In the genomic region with DNA sequence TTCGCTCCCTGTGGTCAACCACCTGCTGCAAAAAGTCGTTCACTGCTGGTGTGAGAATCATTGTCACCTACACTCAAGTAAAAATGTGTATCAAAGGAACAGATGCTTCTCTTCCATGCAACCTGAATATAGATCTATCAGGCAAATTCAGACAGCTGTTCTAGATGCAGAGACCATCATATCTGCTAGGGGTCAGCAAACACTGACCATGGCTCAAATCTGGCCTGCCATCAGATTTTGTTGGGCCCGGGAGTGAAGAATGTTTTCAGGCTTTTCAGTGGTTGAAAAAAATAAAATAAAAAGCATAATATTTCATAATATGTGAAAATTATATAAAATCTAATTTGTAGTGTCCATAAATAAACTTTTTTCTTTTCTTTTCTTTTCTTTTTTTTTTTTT, we compare ENCODE assay signal across 28 cellular contexts.
"Had no signal": no experiment of that assay in that cellular context is flagged by ENCODE, and none has a peak within 500 bp of the region (broad histone marks: within the 10 kb centered on the region; RNA-seq: fewer than 3 reads in every experiment).

No MANE protein-coding gene starts in this region.

- H3K27ac ChIP-seq: breast epithelium, colonic mucosa, dorsolateral prefrontal cortex, esophagus squamous epithelium, gastrocnemius medialis, left ventricle myocardium inferior, ovary, tibial artery had no signal

- H3K27me3 Mint-ChIP-seq: activated naive CD8-positive, alpha-beta T cell treated with anti-CD3 and anti-CD28 coated beads for 36 hours; central memory CD8-positive, alpha-beta T cell; effector memory CD8-positive, alpha-beta T cell had no signal

- H3K27ac Mint-ChIP-seq: activated naive CD8-positive, alpha-beta T cell treated with anti-CD3 and anti-CD28 coated beads for 36 hours; activated T-helper 2 cell treated with anti-CD3 and anti-CD28 coated beads, Interferon-gamma antibody, Interleukin-2, Interleukin-4, amounts not matched to agents 10 μg/mL and 5 μg/mL and 100 μg/mL, durations not matched to agents 14 hours and 24 hours and 36 hours; effector memory CD8-positive, alpha-beta T cell; mesothelial cell of epicardium; naive thymus-derived CD8-positive, alpha-beta T cell; stimulated activated effector memory CD8-positive, alpha-beta T cell treated with anti-CD3 and anti-CD28 coated beads, Interleukin-12 subunit alpha, Interleukin-12 subunit beta, amount 100 ng/mL, for 72 hours; stimulated activated naive CD8-positive, alpha-beta T cell treated with anti-CD3 and anti-CD28 coated beads, Interleukin-15, amount 100 ng/mL, for 72 hours had no signal

- H3K4me1 ChIP-seq: breast epithelium, colonic mucosa, esophagus squamous epithelium, gastrocnemius medialis, left ventricle myocardium inferior, tibial artery had no signal

- H3K36me3 ChIP-seq: breast epithelium, colonic mucosa, esophagus squamous epithelium, gastrocnemius medialis, left ventricle myocardium inferior, ovary, tibial artery had no signal

- ATAC-seq: activated T-cell treated with anti-CD3 and anti-CD28 coated beads, Interleukin-2, amount 50 U/mL, for 4 hours; effector memory CD8-positive, alpha-beta T cell; gastrocnemius medialis; naive thymus-derived CD8-positive, alpha-beta T cell; right cardiac atrium; stimulated activated effector memory CD8-positive, alpha-beta T cell treated with anti-CD3 and anti-CD28 coated beads, Interleukin-12 subunit alpha, Interleukin-12 subunit beta, amount 100 ng/mL, for 72 hours; stimulated activated naive CD8-positive, alpha-beta T cell treated with anti-CD3 and anti-CD28 coated beads, Interleukin-15, amount 100 ng/mL, for 72 hours had no signal

- DNase-seq: activated CD4-positive, alpha-beta T cell treated with anti-CD3 and anti-CD28 coated beads for 4 hours; activated CD4-positive, alpha-beta T cell treated with anti-CD3 and anti-CD28 coated beads, Interleukin-2, amount 50 U/mL, for 48 hours; activated CD4-positive, CD25-positive, alpha-beta regulatory T cell; activated CD8-positive, alpha-beta memory T cell treated with anti-CD3 and anti-CD28 coated beads, Interleukin-2, amount 50 U/mL, for 48 hours; activated naive CD4-positive, alpha-beta T cell; activated naive CD8-positive, alpha-beta T cell treated with anti-CD3 and anti-CD28 coated beads for 36 hours; activated T-cell treated with anti-CD3 and anti-CD28 coated beads, Interleukin-2, amount 50 U/mL, for 4 hours; colonic mucosa; dorsolateral prefrontal cortex; effector memory CD8-positive, alpha-beta T cell; esophagus squamous epithelium; gastrocnemius medialis; hypothalamus; left ventricle myocardium inferior; mammary epithelial cell; naive thymus-derived CD8-positive, alpha-beta T cell; ovary; right cardiac atrium; stimulated activated CD4-positive, alpha-beta T cell treated with anti-CD3 and anti-CD28 coated beads, Interleukin-2, amount 100 ng/mL, for 24 hours; stimulated activated naive CD8-positive, alpha-beta T cell treated with anti-CD3 and anti-CD28 coated beads, Interleukin-15, amount 100 ng/mL, for 72 hours; tibial artery had no signal

- H3K4me3 ChIP-seq: breast epithelium, colonic mucosa, dorsolateral prefrontal cortex, esophagus squamous epithelium, gastrocnemius medialis, left ventricle myocardium inferior, ovary, tibial artery had no signal

- H3K27me3 ChIP-seq: breast epithelium, colonic mucosa, dorsolateral prefrontal cortex, esophagus squamous epithelium, gastrocnemius medialis, ovary, tibial artery had no signal

- FAIRE-seq: astrocyte, small intestine had no signal

- H3K36me3 Mint-ChIP-seq: activated naive CD8-positive, alpha-beta T cell treated with anti-CD3 and anti-CD28 coated beads for 36 hours; mesothelial cell of epicardium; naive thymus-derived CD8-positive, alpha-beta T cell; stimulated activated effector memory CD8-positive, alpha-beta T cell treated with anti-CD3 and anti-CD28 coated beads, Interleukin-12 subunit alpha, Interleukin-12 subunit beta, amount 100 ng/mL, for 72 hours had no signal

- H3K4me3 Mint-ChIP-seq: activated naive CD8-positive, alpha-beta T cell treated with anti-CD3 and anti-CD28 coated beads for 36 hours; activated T-cell treated with anti-CD3 and anti-CD28 coated beads, Interleukin-2, amount 50 U/mL, for 4 hours; central memory CD8-positive, alpha-beta T cell; effector memory CD8-positive, alpha-beta T cell; mesothelial cell of epicardium; naive thymus-derived CD8-positive, alpha-beta T cell; stimulated activated effector memory CD8-positive, alpha-beta T cell treated with anti-CD3 and anti-CD28 coated beads, Interleukin-12 subunit alpha, Interleukin-12 subunit beta, amount 100 ng/mL, for 72 hours; stimulated activated naive CD8-positive, alpha-beta T cell treated with anti-CD3 and anti-CD28 coated beads, Interleukin-15, amount 100 ng/mL, for 72 hours had no signal

- H3K9me3 ChIP-seq: breast epithelium, colonic mucosa, gastrocnemius medialis, ovary, tibial artery had no signal

- H3K4me1 Mint-ChIP-seq: activated naive CD8-positive, alpha-beta T cell treated with anti-CD3 and anti-CD28 coated beads for 36 hours; central memory CD8-positive, alpha-beta T cell; stimulated activated effector memory CD8-positive, alpha-beta T cell treated with anti-CD3 and anti-CD28 coated beads, Interleukin-12 subunit alpha, Interleukin-12 subunit beta, amount 100 ng/mL, for 72 hours; stimulated activated naive CD8-positive, alpha-beta T cell treated with anti-CD3 and anti-CD28 coated beads, Interleukin-15, amount 100 ng/mL, for 72 hours had no signal
